ENCODE assay signal across 9 cellular contexts in the genomic region with DNA sequence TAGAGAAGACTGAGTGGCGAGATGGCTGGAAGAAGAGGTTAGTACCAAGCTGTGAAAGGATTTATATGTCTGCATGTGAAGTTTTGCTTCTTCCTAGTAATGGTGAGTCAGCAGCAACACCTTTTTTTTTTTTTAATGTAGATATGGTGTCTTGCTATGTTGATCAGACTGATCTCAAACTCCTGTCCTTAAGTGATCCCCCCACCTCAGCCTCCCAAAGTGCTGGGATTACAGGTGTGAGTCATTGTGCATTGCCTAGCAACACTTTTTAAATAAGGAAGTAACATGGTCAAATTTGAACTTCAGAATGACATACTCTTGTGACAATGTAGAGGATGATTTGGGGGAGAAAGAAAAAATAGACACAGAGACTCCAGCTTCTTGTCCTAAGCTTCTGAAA. TPM values are rescaled to one million over a fixed set of nuclear protein-coding genes. Genes with fewer than 3 reads are reported as not detected.
DNase-seq lines count a peak whose midpoint lies in the region; ATAC-seq lines count a peak whose summit lies in the region.
"Had no signal": no experiment of that assay in that cellular context is flagged by ENCODE, and none has a peak within 500 bp of the region (broad histone marks: within the 10 kb centered on the region; RNA-seq: fewer than 3 reads in every experiment).

No MANE protein-coding gene starts in this region.

- no peak for DNase-seq in activated CD4-positive, alpha-beta T cell treated with anti-CD3 and anti-CD28 coated beads for 36 hours
- DNase-seq in activated CD4-positive, alpha-beta T cell treated with anti-CD3 and anti-CD28 coated beads, Interleukin-2, amount 50 U/mL, for 4 hours = no peak
- DNase-seq in NCI-H2196 treated with DMSO at 0.1 percent for 48 hours (lab: John Stamatoyannopoulos, UW; ENCODE audit: unreplicated experiment) (peak; percentile 28), putamen (ENCODE audit: low spot score) (peak; percentile 60), GOT3 (lab: John Stamatoyannopoulos, UW) (no peak), GM19240 (ENCODE audit: insufficient read length, low spot score) (no peak)
- no peak for DNase-seq in effector memory CD8-positive, alpha-beta T cell
- no peak for DNase-seq in stimulated activated CD4-positive, alpha-beta T cell treated with anti-CD3 and anti-CD28 coated beads, Interleukin-2, amount 100 ng/mL, for 48 hours
- DNase-seq: T-cell had no signal

- H3K4me1 Mint-ChIP-seq in activated CD4-positive, alpha-beta T cell treated with anti-CD3 and anti-CD28 coated beads for 36 hours = peaks cover 8% of the 10 kb centered on the region
- no peaks in the 10 kb centered on the region for H3K4me1 Mint-ChIP-seq in effector memory CD8-positive, alpha-beta T cell (ENCODE audit: low read depth in 2 of 2)

- ATAC-seq in activated CD4-positive, alpha-beta T cell treated with anti-CD3 and anti-CD28 coated beads for 36 hours = peak; percentile 77
- ATAC-seq in effector memory CD8-positive, alpha-beta T cell (replicated peaks) = peak; percentile 35
- ATAC-seq: T-cell had no signal

- H3K27ac Mint-ChIP-seq in activated CD4-positive, alpha-beta T cell treated with anti-CD3 and anti-CD28 coated beads for 36 hours = no peak overlapping the region
- no peak overlapping the region for H3K27ac Mint-ChIP-seq in effector memory CD8-positive, alpha-beta T cell
- H3K27ac Mint-ChIP-seq: T-cell had no signal

- peaks cover 11% of the 10 kb centered on the region for H3K27me3 Mint-ChIP-seq in activated CD4-positive, alpha-beta T cell treated with anti-CD3 and anti-CD28 coated beads for 36 hours
- H3K27me3 Mint-ChIP-seq in effector memory CD8-positive, alpha-beta T cell = peaks cover 44% of the 10 kb centered on the region in 2 donors

- intact Hi-C loops in activated CD4-positive, alpha-beta T cell treated with anti-CD3 and anti-CD28 coated beads for 36 hours (cut with DNase I, micrococcal nuclease) = loop anchor here in 1 of 2 experiments (10.0 kb wide), 1 partner anchor 475 kb away; a partner anchor contains a TSS

- no peaks in the 10 kb centered on the region for H3K36me3 Mint-ChIP-seq in activated CD4-positive, alpha-beta T cell treated with anti-CD3 and anti-CD28 coated beads for 36 hours (ENCODE audit: low read depth)
- no peaks in the 10 kb centered on the region for H3K36me3 Mint-ChIP-seq in effector memory CD8-positive, alpha-beta T cell (ENCODE audit: insufficient read depth)
- H3K36me3 Mint-ChIP-seq: T-cell had no signal

- no peak overlapping the region for H3K4me3 Mint-ChIP-seq in activated CD4-positive, alpha-beta T cell treated with anti-CD3 and anti-CD28 coated beads for 36 hours
- H3K4me3 Mint-ChIP-seq in effector memory CD8-positive, alpha-beta T cell = no peak overlapping the region
- H3K4me3 Mint-ChIP-seq: T-cell had no signal

- no peaks in the 10 kb centered on the region for H3K9me3 Mint-ChIP-seq in activated CD4-positive, alpha-beta T cell treated with anti-CD3 and anti-CD28 coated beads for 36 hours (ENCODE audit: low read depth)
- H3K9me3 Mint-ChIP-seq in effector memory CD8-positive, alpha-beta T cell = no peaks in the 10 kb centered on the region
- H3K9me3 Mint-ChIP-seq: T-cell had no signal

- POLR2A ChIA-PET in activated CD4-positive, alpha-beta T cell treated with anti-CD3 and anti-CD28 coated beads for 36 hours (lab: Charles Lee) = interaction anchor here (0.6 kb wide), 1 partner anchor 14 kb away, joined by 7 read pairs; no protein-coding TSS in a partner anchor

- CTCF ChIA-PET in activated CD4-positive, alpha-beta T cell treated with anti-CD3 and anti-CD28 coated beads for 36 hours (lab: Charles Lee) = no interaction called here

RNA-seq across cellular contexts. Expression of a gene that starts 6.5 kb away (rescaled TPM):
- total RNA-seq in activated CD4-positive, alpha-beta T cell treated with anti-CD3 and anti-CD28 coated beads for 36 hours = 10 to 100 TPM; 17.9 to 18.6 TPM

RNA-seq across cellular contexts. Expression of a gene that starts 11.7 kb away (rescaled TPM):
- total RNA-seq in activated CD4-positive, alpha-beta T cell treated with anti-CD3 and anti-CD28 coated beads for 36 hours = under 1 TPM; 0.02 to 0.18 TPM

Comparison
In these comparisons a context has a peak if more than half of its experiments do, and no peak if none do; other contexts are left out.
1. DNase-seq: peak in NCI-H2196 treated with DMSO at 0.1 percent for 48 hours (single experiment) and putamen (single experiment); none in activated CD4-positive, alpha-beta T cell treated with anti-CD3 and anti-CD28 coated beads for 36 hours (single experiment), activated CD4-positive, alpha-beta T cell treated with anti-CD3 and anti-CD28 coated beads, Interleukin-2, amount 50 U/mL, for 4 hours (0 of 2), effector memory CD8-positive, alpha-beta T cell (0 of 3), stimulated activated CD4-positive, alpha-beta T cell treated with anti-CD3 and anti-CD28 coated beads, Interleukin-2, amount 100 ng/mL, for 48 hours (0 of 2), GOT3 (single experiment) and GM19240 (single experiment).